ENCODE assay signal across 22 cellular contexts in genomic region chr6:67496191-67496590, GRCh38.
DNase-seq lines count a peak whose midpoint lies in the region; ATAC-seq, FAIRE-seq and TF ChIP-seq lines count a peak whose summit lies in the region.
"Had no signal": no experiment of that assay in that cellular context is flagged by ENCODE, and none has a peak within 500 bp of the region (broad histone marks: within the 10 kb centered on the region; RNA-seq: fewer than 3 reads in every experiment).

No MANE protein-coding gene starts in this region.

- in situ Hi-C loops in K562 (cut with MboI), result no loop called here

- TF ChIP-seq CTCF in K562 (IDR thresholded peaks at IDR 0.05 in 2 of 3, conservative IDR thresholded peaks at IDR 0.05 in 1 of 3; ENCODE audit: insufficient read depth in 2 of 3, low read depth in 1 of 3, low read length in 3 of 3), result no peak

- DNase-seq in NCI-H146 (lab: John Stamatoyannopoulos, UW), result peak; percentile 2
- DNase-seq in NCI-H146 treated with DMSO at 0.1 percent for 48 hours (lab: John Stamatoyannopoulos, UW; ENCODE audit: unreplicated experiment), result no peak
- DNase-seq in NCI-H1105 (lab: John Stamatoyannopoulos, UW), result peak; percentile 15
- DNase-seq in SK-N-DZ (ENCODE audit: low spot score), result peak; percentile 76
- peak; percentile 12 to 46 (median 22) for DNase-seq in K562 (ENCODE audit: extremely low read depth in 1 of 4, low spot score in 3 of 4)
- DNase-seq in AG20443 (ENCODE audit: low spot score), result no peak
- DNase-seq in H7, result no peak
- DNase-seq: AML-193; BE2C; Caco-2; CD4-positive, alpha-beta memory T cell; DMS153; DND-41; H9 had no signal

- no peak overlapping the region for H3K4me2 ChIP-seq in K562 (ENCODE audit: insufficient read depth, low read length)
- H3K4me2 ChIP-seq: BLaER1 treated with 17β-estradiol and CSF1 and Interleukin-3, amounts not matched to agents 10 nM and 100 nM had no signal

- no peak for FAIRE-seq in K562 (lab: Jason Lieb, UNC)
- FAIRE-seq: A204.1, G401.6, GM12892, H1 had no signal

- no peak overlapping the region for H2AFZ ChIP-seq in K562 (ENCODE audit: low read depth, low read length)

- 6% methylated on average over 3 of the region's 3 CpGs for WGBS in K562 (ENCODE audit: insufficient coverage, low coverage, missing lambda C conversion rate)

- H3K4me1 ChIP-seq in K562 (replicated peaks in 1 of 2; ENCODE audit: control insufficient read depth in 2 of 2, insufficient read depth in 2 of 2, low read length in 2 of 2), result no peaks in the 10 kb centered on the region
- H3K4me1 ChIP-seq: BE2C; BLaER1 treated with 17β-estradiol and CSF1 and Interleukin-3, amounts not matched to agents 10 nM and 100 nM; Caco-2 had no signal

- H3K9me3 ChIP-seq in K562 (replicated peaks; ENCODE audit: control insufficient read depth, insufficient read depth, low read depth, low read length), result no peaks in the 10 kb centered on the region
- H3K9me3 ChIP-seq: BE2C; BLaER1 treated with 17β-estradiol and CSF1 and Interleukin-3, amounts not matched to agents 10 nM and 100 nM; Caco-2 had no signal

- TF ChIP-seq EP300 in K562 (IDR thresholded peaks at IDR 0.05; ENCODE audit: low read length), result peak; percentile 61; the same call in 1 of the 2 replicates

- H3K79me2 ChIP-seq in K562 (ENCODE audit: control insufficient read depth, insufficient read depth, low read length), result no peaks in the 10 kb centered on the region

- ATAC-seq in K562, result peak; percentile 60; the same call in 2 of the 3 replicates
- no peak for ATAC-seq in HG03439 (IDR thresholded peaks at IDR 0.05; ENCODE audit: unreplicated experiment)
- ATAC-seq: HCT116 had no signal

- TF ChIP-seq POLR2A in K562 (conservative IDR thresholded peaks at IDR 0.05), result no peak

- no peaks in the 10 kb centered on the region for H3K9me1 ChIP-seq in K562 (ENCODE audit: control insufficient read depth, insufficient read depth, low read length)

- CTCF ChIA-PET in K562 (lab: Yijun Ruan, JAX; ENCODE audit: low intra/inter-chr PET ratio), result no interaction called here

- no peak overlapping the region for H3K9ac ChIP-seq in K562 (ENCODE audit: insufficient read depth in 1 of 2, low read depth in 2 of 2, low read length in 2 of 2)
- H3K9ac ChIP-seq: BLaER1 treated with 17β-estradiol and CSF1 and Interleukin-3, amounts not matched to agents 10 nM and 100 nM had no signal

- H3K27me3 ChIP-seq in K562 (ENCODE audit: control insufficient read depth in 2 of 2, insufficient read depth in 2 of 2, low read length in 2 of 2), result no peaks in the 10 kb centered on the region
- no peaks in the 10 kb centered on the region for H3K27me3 ChIP-seq in H7 (ENCODE audit: control insufficient read depth, insufficient read depth, low read length)
- H3K27me3 ChIP-seq: BE2C; BLaER1 treated with 17β-estradiol and CSF1 and Interleukin-3, amounts not matched to agents 10 nM and 100 nM had no signal

- no peak overlapping the region for H3K27ac ChIP-seq in K562 (ENCODE audit: extremely low read depth, low read depth, low read length)
- H3K27ac ChIP-seq: 22Rv1; BLaER1 treated with 17β-estradiol and CSF1 and Interleukin-3, amounts not matched to agents 10 nM and 100 nM had no signal

- H4K20me1 ChIP-seq in K562 (replicated peaks; ENCODE audit: control insufficient read depth, insufficient read depth, low read length), result no peaks in the 10 kb centered on the region
- H4K20me1 ChIP-seq: BLaER1 treated with 17β-estradiol and CSF1 and Interleukin-3, amounts not matched to agents 10 nM and 100 nM had no signal

- POLR2A ChIA-PET in K562 (lab: Yijun Ruan, JAX), result interaction anchor here (1.2 to 1.4 kb wide), 2 partner anchors 11 to 297 kb away, joined by 4 read pairs; no protein-coding TSS in a partner anchor

- H3K36me3 ChIP-seq in K562 (ENCODE audit: control insufficient read depth, insufficient read depth, low read length) (no peaks in the 10 kb centered on the region), H7 (replicated peaks; ENCODE audit: control insufficient read depth, insufficient read depth, low read length) (no peaks in the 10 kb centered on the region)
- H3K36me3 ChIP-seq: BE2C; BLaER1 treated with 17β-estradiol and CSF1 and Interleukin-3, amounts not matched to agents 10 nM and 100 nM had no signal

- H3K4me3 ChIP-seq in K562 (no peak overlapping the region), H7 (ENCODE audit: insufficient read depth, low read depth, low read length) (no peak overlapping the region)
- H3K4me3 ChIP-seq: BLaER1 treated with 17β-estradiol and CSF1 and Interleukin-3, amounts not matched to agents 10 nM and 100 nM had no signal

- no peak for TF ChIP-seq RAD21 in K562 (CRISPR knock-in tag; conservative IDR thresholded peaks at IDR 0.05 in 1 of 2, IDR thresholded peaks at IDR 0.05 in 1 of 2)

- intact Hi-C loops in K562 (cut with micrococcal nuclease), result no loop called here

- no TSS peak for BruUV-seq in K562 (replicated peaks; lab: Mats Ljungman, UMichigan)

TF ChIP-seq in K562, 482 proteins besides CTCF, POLR2A, EP300 and RAD21:
- peak; percentile 94 for TF ChIP-seq TEAD4 (IDR thresholded peaks at IDR 0.05; ENCODE audit: low read length)
- no peak for TF ChIP-seq TEAD4 (CRISPR knock-in tag; IDR thresholded peaks at IDR 0.05; ENCODE audit: borderline replicate concordance)
- peak; percentile 86 for TF ChIP-seq TAL1 (IDR thresholded peaks at IDR 0.05)
- 0 out of 4 replicates have a peak, but pooled peaks of 1 of the 2 experiments have one; percentile 9 for TF ChIP-seq TBL1XR1 (IDR thresholded peaks at IDR 0.05; ENCODE audit: low read length in 2 of 2)
- no peak for TF ChIP-seq MEIS2 (IDR thresholded peaks at IDR 0.05; ENCODE audit: partially characterized antibody)
- peak; percentile 91 for TF ChIP-seq CBFA2T3 (IDR thresholded peaks at IDR 0.05)
- TF ChIP-seq POLR2AphosphoS5 (IDR thresholded peaks at IDR 0.05; ENCODE audit: control insufficient read depth, insufficient read depth, low read depth, low read length), result peak; percentile 41; the same call in 1 of the 2 replicates
- peak; percentile 63 for TF ChIP-seq NFIC (IDR thresholded peaks at IDR 0.05)
- TF ChIP-seq E2F5 (CRISPR knock-in tag; IDR thresholded peaks at IDR 0.05), result no peak
- TF ChIP-seq ZEB2 (IDR thresholded peaks at IDR 0.05), result peak; percentile 41; the same call in 1 of the 2 replicates
- peak; percentile 57; the same call in 1 of the 2 replicates for TF ChIP-seq SMARCA4 (IDR thresholded peaks at IDR 0.05)
- TF ChIP-seq ZSCAN29 (IDR thresholded peaks at IDR 0.05), result no peak
- TF ChIP-seq PML (IDR thresholded peaks at IDR 0.05; ENCODE audit: low read length), result peak; percentile 69; the same call in 1 of the 2 replicates
- no peak for TF ChIP-seq TAF7 (tag; IDR thresholded peaks at IDR 0.05)
- peak; percentile 77 for TF ChIP-seq HMBOX1 (IDR thresholded peaks at IDR 0.05)
- peak; percentile 87 for TF ChIP-seq CBFA2T2 (conservative IDR thresholded peaks at IDR 0.05)
- 0 out of 2 replicates have a peak, but pooled peaks have one; percentile 51 for TF ChIP-seq SOX6 (IDR thresholded peaks at IDR 0.05)
- TF ChIP-seq MTA2 (IDR thresholded peaks at IDR 0.05; ENCODE audit: low read depth), result peak; percentile 76
- TF ChIP-seq ZNF583 (CRISPR knock-in tag; IDR thresholded peaks at IDR 0.05), result no peak
- peak; percentile 85 to 86 for TF ChIP-seq TRIM24 (IDR thresholded peaks at IDR 0.05)
- peak; percentile 47; the same call in 1 of the 2 replicates for TF ChIP-seq FOXM1 (IDR thresholded peaks at IDR 0.05; ENCODE audit: low read depth)
- TF ChIP-seq FOXM1 (CRISPR knock-in tag; IDR thresholded peaks at IDR 0.05; ENCODE audit: low read depth), result no peak
- TF ChIP-seq STAT5A (IDR thresholded peaks at IDR 0.05; ENCODE audit: borderline replicate concordance, low read length), result peak; percentile 56; the same call in 1 of the 2 replicates
- TF ChIP-seq KLF16 (IDR thresholded peaks at IDR 0.05), result peak; percentile 75
- peak; percentile 76 for TF ChIP-seq NCOR1 (IDR thresholded peaks at IDR 0.05)
- TF ChIP-seq ARID1B (IDR thresholded peaks at IDR 0.05), result peak; percentile 87
- TF ChIP-seq KDM1A (IDR thresholded peaks at IDR 0.05), result peak in 1 of 2 experiments; percentile 31; a peak in 1 of 4 replicates
- no peak for TF ChIP-seq LEF1 (IDR thresholded peaks at IDR 0.05)
- TF ChIP-seq DPF2 (IDR thresholded peaks at IDR 0.05), result peak; percentile 70
- TF ChIP-seq TCF3 (CRISPR knock-in tag; IDR thresholded peaks at IDR 0.05), result peak; percentile 43; the same call in 1 of the 2 replicates

Comparison
In these comparisons a context has a peak if more than half of its experiments do, and no peak if none do; other contexts are left out.
1. DNase-seq: peak in NCI-H146 (single experiment), NCI-H1105 (single experiment), SK-N-DZ (single experiment) and K562 (4 of 4); none in NCI-H146 treated with DMSO at 0.1 percent for 48 hours (single experiment), AG20443 (single experiment) and H7 (single experiment).